ENCODE assay signal across 19 cellular contexts in genomic region chr3:45008117-45008516, GRCh38. TPM values are rescaled to one million over a fixed set of nuclear protein-coding genes. Genes with fewer than 3 reads are reported as not detected.
DNase-seq lines count a peak whose midpoint lies in the region; ATAC-seq and TF ChIP-seq lines count a peak whose summit lies in the region.
"Had no signal": no experiment of that assay in that cellular context is flagged by ENCODE, and none has a peak within 500 bp of the region (broad histone marks: within the 10 kb centered on the region; RNA-seq: fewer than 3 reads in every experiment).

No MANE protein-coding gene starts in this region.

- peaks cover 39% of the 10 kb centered on the region for H3K36me3 Mint-ChIP-seq in osteocyte (ENCODE audit: unreplicated experiment)
- H3K36me3 Mint-ChIP-seq in activated T-cell treated with anti-CD3 and anti-CD28 coated beads, Interleukin-2, amount 50 U/mL, for 24 hours (ENCODE audit: low read depth), result peaks cover 90% of the 10 kb centered on the region

- no peak for ATAC-seq in left cardiac atrium
- ATAC-seq: natural killer cell had no signal

- H3K4me1 Mint-ChIP-seq in osteocyte (ENCODE audit: unreplicated experiment), result peaks cover 41% of the 10 kb centered on the region
- peaks cover 20% of the 10 kb centered on the region for H3K4me1 Mint-ChIP-seq in activated T-cell treated with anti-CD3 and anti-CD28 coated beads, Interleukin-2, amount 50 U/mL, for 24 hours (ENCODE audit: low read depth)
- H3K4me1 Mint-ChIP-seq: H9 had no signal

- DNase-seq in AG20443 (ENCODE audit: low spot score) (peak; percentile 78), LHCN-M2 (ENCODE audit: low read depth) (peak; percentile 47), fibroblast of gingiva (ENCODE audit: low read depth) (peak; percentile 72), osteocyte (ENCODE audit: extremely low spot score, unreplicated experiment) (no peak), NCI-H510A treated with DMSO at 0.1 percent for 48 hours (lab: John Stamatoyannopoulos, UW) (no peak), KBM-7 (no peak), left cardiac atrium (no peak)
- DNase-seq in activated T-cell treated with anti-CD3 and anti-CD28 coated beads, Interleukin-2, amount 50 U/mL, for 24 hours, result no peak
- DNase-seq: activated CD8-positive, alpha-beta memory T cell treated with anti-CD3 and anti-CD28 coated beads, Interleukin-2, amount 50 U/mL, for 4 hours; activated naive CD4-positive, alpha-beta T cell treated with anti-CD3 and anti-CD28 coated beads for 36 hours; dorsolateral prefrontal cortex; H9; MM.1S; natural killer cell; NCI-H187; NCI-H524 treated with DMSO at 0.1 percent for 48 hours; OCI-M1; T-helper 9 cell had no signal

- H3K27ac Mint-ChIP-seq in osteocyte (ENCODE audit: unreplicated experiment), result peak overlapping the region; percentile 8
- H3K27ac Mint-ChIP-seq in activated T-cell treated with anti-CD3 and anti-CD28 coated beads, Interleukin-2, amount 50 U/mL, for 24 hours, result no peak overlapping the region
- H3K27ac Mint-ChIP-seq: activated naive CD4-positive, alpha-beta T cell treated with anti-CD3 and anti-CD28 coated beads for 36 hours; H9; natural killer cell had no signal

- no peak for TF ChIP-seq CTCF in osteocyte (IDR thresholded peaks at IDR 0.05)

- in situ Hi-C loops in KBM-7 (cut with MboI; ENCODE audit: low pct_unique_long_range_greater_than_20kb, low sequenced_read_pairs), result no loop called here

- no peaks in the 10 kb centered on the region for H3K9me3 Mint-ChIP-seq in osteocyte (ENCODE audit: unreplicated experiment)
- peaks cover 3% of the 10 kb centered on the region for H3K9me3 Mint-ChIP-seq in activated T-cell treated with anti-CD3 and anti-CD28 coated beads, Interleukin-2, amount 50 U/mL, for 24 hours
- H3K9me3 Mint-ChIP-seq: natural killer cell had no signal

- no peaks in the 10 kb centered on the region for H3K27me3 Mint-ChIP-seq in osteocyte (ENCODE audit: unreplicated experiment)
- H3K27me3 Mint-ChIP-seq in activated T-cell treated with anti-CD3 and anti-CD28 coated beads, Interleukin-2, amount 50 U/mL, for 24 hours, result no peaks in the 10 kb centered on the region

- H3K4me3 Mint-ChIP-seq in osteocyte (ENCODE audit: unreplicated experiment), result no peak overlapping the region
- H3K4me3 Mint-ChIP-seq in activated T-cell treated with anti-CD3 and anti-CD28 coated beads, Interleukin-2, amount 50 U/mL, for 24 hours, result no peak overlapping the region
- H3K4me3 Mint-ChIP-seq: activated naive CD4-positive, alpha-beta T cell treated with anti-CD3 and anti-CD28 coated beads for 36 hours; H9; natural killer cell had no signal

- intact Hi-C loops in left cardiac atrium (cut with DNase I), result no loop called here

RNA-seq across cellular contexts. Expression of gene CLEC3B, which starts 18.0 kb away (rescaled TPM):
- 0.38 and 0.40 TPM in 2 replicates for total RNA-seq in LHCN-M2 (2014; rRNA removed)
- polyA plus RNA-seq in LHCN-M2 (2012), result 5.1 TPM
- total RNA-seq in osteocyte, result 166 and 181 TPM in 2 replicates
- total RNA-seq in left cardiac atrium, result 100 to 1,000 TPM; 107 to 132 TPM
- total RNA-seq: activated naive CD4-positive, alpha-beta T cell treated with anti-CD3 and anti-CD28 coated beads for 36 hours; H9; HT1080 had no signal

RNA-seq across cellular contexts. Expression of gene EXOSC7, which starts 32.1 kb away (rescaled TPM):
- total RNA-seq in LHCN-M2 (2014; rRNA removed), result 53.7 and 58.7 TPM in 2 replicates
- 61.4 TPM for polyA plus RNA-seq in LHCN-M2 (2012)
- 36.7 and 39.8 TPM in 2 replicates for total RNA-seq in osteocyte
- 10 to 100 TPM; 21.0 to 32.1 TPM for total RNA-seq in left cardiac atrium

RNA-seq across cellular contexts. Expression of gene ZDHHC3, which starts 32.1 kb away (rescaled TPM):
- total RNA-seq in LHCN-M2 (2014; rRNA removed) (50.1 and 61.3 TPM in 2 replicates), osteocyte (90.3 and 96.6 TPM in 2 replicates), left cardiac atrium (10 to 100 TPM; 42.7 to 45.5 TPM)
- 61.0 TPM for polyA plus RNA-seq in LHCN-M2 (2012)

Comparison
In these comparisons a context has a peak if more than half of its experiments do, and no peak if none do; other contexts are left out.
1. DNase-seq: peak in AG20443 (single experiment), LHCN-M2 (single experiment) and fibroblast of gingiva (single experiment); none in osteocyte (single experiment), NCI-H510A treated with DMSO at 0.1 percent for 48 hours (single experiment), activated T-cell treated with anti-CD3 and anti-CD28 coated beads, Interleukin-2, amount 50 U/mL, for 24 hours (single experiment), KBM-7 (single experiment) and left cardiac atrium (single experiment).
2. RNA of gene CLEC3B, which starts 18.0 kb away (total RNA-seq): 166 to 181 TPM in osteocyte and 107 to 132 TPM in left cardiac atrium; 0.38 to 0.40 TPM in LHCN-M2; every median in the first group is over 10 times any median in the second.